ENCODE assay signal across 22 cellular contexts in the genomic region with DNA sequence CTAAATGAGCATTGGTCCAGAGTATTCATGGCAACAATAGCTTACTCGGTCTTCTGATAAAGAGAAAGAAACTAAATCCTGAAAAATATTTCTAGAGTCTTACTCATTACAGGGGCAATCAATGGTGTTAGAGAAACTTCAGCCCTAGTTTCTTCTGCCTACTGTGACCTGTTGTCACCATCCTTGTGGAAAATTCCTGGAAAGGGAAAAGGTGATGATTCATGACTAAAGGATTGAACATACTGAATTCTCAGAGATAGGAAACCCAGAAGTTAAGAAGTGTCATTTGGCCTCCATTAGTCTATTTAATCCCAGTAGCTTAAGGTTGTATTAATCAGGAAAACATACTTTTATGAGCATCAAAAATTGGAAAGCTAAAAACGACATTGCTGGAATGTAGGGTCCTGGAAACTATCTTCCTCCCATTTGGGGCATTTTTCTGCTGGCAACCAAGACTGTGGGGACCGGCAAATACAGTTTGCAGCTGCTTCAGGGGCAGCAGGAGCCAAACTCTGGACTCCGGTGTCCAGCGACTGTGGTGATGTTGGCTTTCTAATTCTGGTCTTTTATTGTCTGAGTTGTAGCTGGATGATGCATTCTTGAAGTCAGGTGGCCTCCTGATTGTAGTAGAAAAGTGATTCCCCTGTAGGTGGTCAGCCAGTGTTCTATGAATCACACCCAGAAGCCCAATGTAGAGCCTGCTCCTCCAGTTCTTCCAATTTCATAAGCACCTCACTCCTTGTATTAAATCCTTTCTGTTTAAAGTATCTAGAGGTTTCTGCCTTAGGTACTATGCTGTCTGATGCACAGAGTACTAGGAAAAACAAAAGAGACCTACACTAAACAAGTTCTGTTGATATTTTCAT.
"Had no signal": no experiment of that assay in that cellular context is flagged by ENCODE, and none has a peak within 500 bp of the region (broad histone marks: within the 10 kb centered on the region; RNA-seq: fewer than 3 reads in every experiment).

No MANE protein-coding gene starts in this region.

- H3K4me3 ChIP-seq: adrenal gland, lower lobe of right lung, right atrium auricular region, skin epidermis, tibial nerve, vagina had no signal

- H3K4me1 Mint-ChIP-seq: immature natural killer cell, naive B cell, neural crest cell had no signal

- H3K27me3 ChIP-seq: adrenal gland, right atrium auricular region, tibial nerve, vagina had no signal

- H3K9me3 Mint-ChIP-seq: activated naive CD4-positive, alpha-beta T cell treated with anti-CD3 and anti-CD28 coated beads, Interleukin-2, amount 50 U/mL, for 72 hours; activated T-helper 1 cell treated with anti-CD3 and anti-CD28 coated beads, Interleukin-12 subunit alpha, Interleukin-12 subunit beta, Interleukin-2, Interleukin-4 antibody, amounts not matched to agents 30 ng/mL and 10 ng/mL and 1 ng/mL, durations not matched to agents 14 hours and 24 hours and 36 hours; neural crest cell; stimulated activated naive CD8-positive, alpha-beta T cell treated with anti-CD3 and anti-CD28 coated beads, Interleukin-15, Interleukin-2, amounts not matched to agents 100 ng/mL and 50 ng/mL, for 24 hours had no signal

- H3K4me3 Mint-ChIP-seq: activated T-helper 1 cell treated with anti-CD3 and anti-CD28 coated beads, Interleukin-12 subunit alpha, Interleukin-12 subunit beta, Interleukin-2, Interleukin-4 antibody, amounts not matched to agents 30 ng/mL and 10 ng/mL and 1 ng/mL, durations not matched to agents 14 hours and 24 hours and 36 hours; immature natural killer cell; naive B cell; neural crest cell; stimulated activated naive CD8-positive, alpha-beta T cell treated with anti-CD3 and anti-CD28 coated beads, Interleukin-15, Interleukin-2, amounts not matched to agents 100 ng/mL and 50 ng/mL, for 24 hours had no signal

- H3K36me3 Mint-ChIP-seq: activated naive CD4-positive, alpha-beta T cell treated with anti-CD3 and anti-CD28 coated beads, Interleukin-2, amount 50 U/mL, for 72 hours; immature natural killer cell; naive B cell had no signal

- DNase-seq: activated CD4-positive, alpha-beta T cell treated with anti-CD3 and anti-CD28 coated beads for 1 hour; activated CD8-positive, alpha-beta memory T cell treated with anti-CD3 and anti-CD28 coated beads for 24 hours; activated gamma-delta T cell treated with Interleukin-2 at 50 U/mL for 16 hours; adrenal gland; effector memory CD4-positive, alpha-beta T cell; head of caudate nucleus; immature natural killer cell; lower lobe of right lung; naive B cell; stimulated activated CD4-positive, alpha-beta T cell treated with anti-CD3 and anti-CD28 coated beads, Interleukin-2, amount 100 ng/mL, for 48 hours; SW 1271; T-helper 2 cell; WERI-Rb-1 had no signal

- H3K36me3 ChIP-seq: adrenal gland, lower lobe of right lung, right atrium auricular region, tibial nerve, vagina, WERI-Rb-1 had no signal

- ATAC-seq: activated naive CD4-positive, alpha-beta T cell treated with anti-CD3 and anti-CD28 coated beads, Interleukin-2, amount 50 U/mL, for 72 hours had no signal

- H3K4me1 ChIP-seq: right atrium auricular region, tibial nerve, vagina had no signal

- H3K9me3 ChIP-seq: adrenal gland, lower lobe of right lung, right atrium auricular region, tibial nerve, vagina had no signal

- H3K27me3 Mint-ChIP-seq: progenitor cell of endocrine pancreas had no signal

- H3K27ac ChIP-seq: adrenal gland, lower lobe of right lung, right atrium auricular region, skin epidermis, tibial nerve, vagina, WERI-Rb-1 had no signal

- H3K27ac Mint-ChIP-seq: activated naive CD4-positive, alpha-beta T cell treated with anti-CD3 and anti-CD28 coated beads, Interleukin-2, amount 50 U/mL, for 72 hours; activated T-helper 1 cell treated with anti-CD3 and anti-CD28 coated beads, Interleukin-12 subunit alpha, Interleukin-12 subunit beta, Interleukin-2, Interleukin-4 antibody, amounts not matched to agents 30 ng/mL and 10 ng/mL and 1 ng/mL, durations not matched to agents 14 hours and 24 hours and 36 hours; immature natural killer cell; naive B cell; progenitor cell of endocrine pancreas; stimulated activated naive CD8-positive, alpha-beta T cell treated with anti-CD3 and anti-CD28 coated beads, Interleukin-15, Interleukin-2, amounts not matched to agents 100 ng/mL and 50 ng/mL, for 24 hours had no signal
